8 cellular contexts compared by ENCODE assay signal in the genomic region with DNA sequence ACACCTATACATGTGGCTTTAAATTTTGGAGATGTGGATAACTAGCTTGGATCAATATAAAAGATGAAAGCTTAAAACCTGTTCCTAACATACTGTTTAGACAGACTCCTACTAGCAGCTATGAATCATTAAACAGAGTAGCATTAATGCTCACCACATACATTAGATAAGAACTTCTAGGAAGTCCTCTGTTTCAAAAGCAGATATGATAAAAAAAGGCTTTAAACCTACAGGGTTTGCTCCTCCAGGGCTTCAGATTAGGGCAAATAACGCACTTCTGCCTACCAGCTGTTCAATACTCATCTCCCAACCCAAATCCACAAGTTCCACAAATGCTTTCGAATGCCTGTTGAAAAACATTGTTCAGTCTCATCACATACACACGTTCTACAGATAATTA. TPM values are rescaled to one million over a fixed set of nuclear protein-coding genes. Genes with fewer than 3 reads are reported as not detected.
DNase-seq lines count a peak whose midpoint lies in the region; ATAC-seq, FAIRE-seq and TF ChIP-seq lines count a peak whose summit lies in the region.

No MANE protein-coding gene starts in this region.

- BruUV-seq in PC-3 (replicated peaks; lab: Mats Ljungman, UMichigan) = no TSS peak

- H3K4me3 ChIP-seq in PC-3 (ENCODE audit: low read length) = peak overlapping the region; percentile 95
- H3K4me3 ChIP-seq in osteoblast (ENCODE audit: insufficient read depth, low read length) = peak overlapping the region; percentile 90

- FAIRE-seq in GM12891 (lab: Jason Lieb, UNC) = peak; percentile 28

- POLR2A ChIA-PET in PC-3 (lab: Charles Lee; ENCODE audit: unreplicated experiment) = no interaction called here

- H3K27me3 Mint-ChIP-seq in endothelial cell (ENCODE audit: unreplicated experiment) = peaks cover 10% of the 10 kb centered on the region

- H2AFZ ChIP-seq in PC-3 (ENCODE audit: low read length) = 0 out of 2 replicates have a peak overlapping the region, but pooled peaks have one; percentile 18
- H2AFZ ChIP-seq in osteoblast (ENCODE audit: low read length) = peak overlapping the region; percentile 91

- peak overlapping the region; percentile 97 for H3K9ac ChIP-seq in PC-3 (ENCODE audit: low read length)

- no peaks in the 10 kb centered on the region for H3K36me3 ChIP-seq in PC-3 (ENCODE audit: low read depth, low read length)
- no peaks in the 10 kb centered on the region for H3K36me3 ChIP-seq in osteoblast (ENCODE audit: insufficient read depth, low read length)

- no peak overlapping the region for H3K27ac Mint-ChIP-seq in endothelial cell (ENCODE audit: unreplicated experiment)

- H3K27ac ChIP-seq in PC-3 (ENCODE audit: low read length) = no peak overlapping the region
- H3K27ac ChIP-seq in osteoblast (ENCODE audit: low read depth, low read length) = peak overlapping the region; percentile 75

- TF ChIP-seq CTCF in PC-3 (conservative IDR thresholded peaks at IDR 0.05; ENCODE audit: low read depth, low read length) (no peak), endothelial cell (IDR thresholded peaks at IDR 0.05; ENCODE audit: unreplicated experiment) (no peak), osteoblast (IDR thresholded peaks at IDR 0.05; ENCODE audit: extremely low read depth, low read depth, low read length) (no peak)

- H3K4me2 ChIP-seq in PC-3 (ENCODE audit: low read length) = peak overlapping the region; percentile 94
- peak overlapping the region; percentile 95 for H3K4me2 ChIP-seq in osteoblast (ENCODE audit: insufficient read depth, low read length)

- no peaks in the 10 kb centered on the region for H3F3A ChIP-seq in PC-3 (ENCODE audit: low read length, unreplicated experiment)

- DNase-seq in GM12891 (ENCODE audit: insufficient read length, low spot score) = no peak
- peak; percentile 31 for DNase-seq in PC-3
- no peak for DNase-seq in endothelial cell (ENCODE audit: low spot score)
- no peak for DNase-seq in osteoblast (ENCODE audit: insufficient read length, low spot score, missing footprints)
- DNase-seq in left colon = no peak
- no peak for DNase-seq in NCI-H1092 treated with DMSO at 0.1 percent for 48 hours (lab: John Stamatoyannopoulos, UW)

- CTCF ChIA-PET in PC-3 (lab: Charles Lee) = interaction anchor here (0.5 to 0.6 kb wide), 2 partner anchors 179 to 388 kb away, joined by 3 read pairs; partner anchors contain the start of gene CITED2

- H3K27me3 ChIP-seq in PC-3 (ENCODE audit: low read length) (no peaks in the 10 kb centered on the region), osteoblast (ENCODE audit: insufficient read depth, low read length) (no peaks in the 10 kb centered on the region)

- H3K9me2 ChIP-seq in PC-3 (replicated peaks; ENCODE audit: low read length) = no peaks in the 10 kb centered on the region

- no peaks in the 10 kb centered on the region for H3K9me3 ChIP-seq in PC-3 (ENCODE audit: low read length)
- H3K9me3 ChIP-seq in osteoblast (ENCODE audit: low read depth, low read length) = no peaks in the 10 kb centered on the region

- no peak for TF ChIP-seq POLR2A in GM12891 (IDR thresholded peaks at IDR 0.05; ENCODE audit: low read depth, low read length)

- ATAC-seq in PC-3 (no peak), left colon (no peak), HG03175 (IDR thresholded peaks at IDR 0.05; ENCODE audit: unreplicated experiment) (no peak), GM21515 (IDR thresholded peaks at IDR 0.05; ENCODE audit: unreplicated experiment) (no peak)

- H3K4me1 ChIP-seq in PC-3 (ENCODE audit: insufficient read depth, low read length) (peaks cover 33% of the 10 kb centered on the region), osteoblast (ENCODE audit: insufficient read depth, low read length) (peaks cover 23% of the 10 kb centered on the region)

- no peaks in the 10 kb centered on the region for H3K36me3 Mint-ChIP-seq in endothelial cell (ENCODE audit: low read depth, unreplicated experiment)

- peak overlapping the region; percentile 95 for H3K4me3 Mint-ChIP-seq in endothelial cell (ENCODE audit: unreplicated experiment)

- intact Hi-C loops in PC-3 (cut with micrococcal nuclease) = loop anchor here (2.0 kb wide), 1 partner anchor 14 kb away; no protein-coding TSS in a partner anchor
- intact Hi-C loops in left colon (cut with DNase I, micrococcal nuclease) = loop anchor here (5.0 to 10.0 kb wide), 2 partner anchors 169 to 172 kb away; no protein-coding TSS in a partner anchor

- H3K79me2 ChIP-seq in PC-3 (ENCODE audit: low read length) (peaks cover 64% of the 10 kb centered on the region), osteoblast (ENCODE audit: insufficient read depth, low read length) (peaks cover 63% of the 10 kb centered on the region)

- H3K4me1 Mint-ChIP-seq in endothelial cell (ENCODE audit: unreplicated experiment) = peaks cover 15% of the 10 kb centered on the region

- H3K9me3 Mint-ChIP-seq in endothelial cell (ENCODE audit: unreplicated experiment) = no peaks in the 10 kb centered on the region

- peaks cover 38% of the 10 kb centered on the region for H4K20me1 ChIP-seq in PC-3 (ENCODE audit: low read length)
- peaks cover 18% of the 10 kb centered on the region for H4K20me1 ChIP-seq in osteoblast (ENCODE audit: insufficient read depth, low read length)

TF ChIP-seq in GM12891, 5 proteins besides CTCF, POLR2A, EP300 and RAD21:
- TF ChIP-seq TAF1 (IDR thresholded peaks at IDR 0.05; ENCODE audit: low read depth, low read length) (no peak), POLR2AphosphoS5 (IDR thresholded peaks at IDR 0.05; ENCODE audit: low read depth, low read length) (no peak), POU2F2 (IDR thresholded peaks at IDR 0.05; ENCODE audit: low read depth, low read length) (no peak), PAX5 (IDR thresholded peaks at IDR 0.05; ENCODE audit: insufficient read depth, low read length, severe bottlenecking) (no peak), SPI1 (IDR thresholded peaks at IDR 0.05; ENCODE audit: low read depth, low read length) (no peak)
TF ChIP-seq in GM12891: peak in this region for 0.

RNA-seq across cellular contexts. Expression of gene REPS1, which starts 1.5 kb away (rescaled TPM):
- 28.3 TPM for polyA plus RNA-seq in GM12891 (2012; ENCODE audit: low read depth, missing spikeins)
- 27.4 and 37.4 TPM in 2 replicates for total RNA-seq in PC-3 (2014; rRNA removed)
- total RNA-seq in endothelial cell (ENCODE audit: unreplicated experiment) = 50.4 TPM
- total RNA-seq in osteoblast = 42.4 and 43.1 TPM in 2 replicates
- total RNA-seq in left colon = 10 to 100 TPM; 30.2 to 33.2 TPM

RNA-seq across cellular contexts. Expression of gene ABRACL, which starts 42.0 kb away (rescaled TPM):
- polyA plus RNA-seq in GM12891 (2012; ENCODE audit: low read depth, missing spikeins) = 127 TPM
- 35.8 and 37.6 TPM in 2 replicates for total RNA-seq in PC-3 (2014; rRNA removed)
- 117 TPM for total RNA-seq in endothelial cell (ENCODE audit: unreplicated experiment)
- total RNA-seq in osteoblast = 42.3 and 43.0 TPM in 2 replicates
- 100 to 1,000 TPM; 110 to 117 TPM for total RNA-seq in left colon
